In genomic region chr17:81295678-81296381, GRCh38 we compare ENCODE assay signal across 1 cellular context.
A peak's percentile ranks its signal among the peaks of the same experiment; 100 is the strongest.
TF ChIP-seq lines count a peak whose summit lies in the region.

No MANE protein-coding gene starts in this region.

TF ChIP-seq in HepG2, 621 proteins besides CTCF, POLR2A, EP300 and RAD21 (continued from another document and continues in another):
- TF ChIP-seq HNF1A (IDR thresholded peaks at IDR 0.05; ENCODE audit: low read depth) = no peak
- TF ChIP-seq HNF1A (CRISPR knock-in tag; IDR thresholded peaks at IDR 0.05; ENCODE audit: borderline replicate concordance) = no peak
- no peak for TF ChIP-seq SNAPC5 (CRISPR knock-in tag; IDR thresholded peaks at IDR 0.05; ENCODE audit: borderline replicate concordance)
- no peak for TF ChIP-seq CSRNP1 (CRISPR knock-in tag; IDR thresholded peaks at IDR 0.05)
- no peak for TF ChIP-seq SRSF9 (IDR thresholded peaks at IDR 0.05; ENCODE audit: borderline replicate concordance, insufficient read depth, low read depth, low read length, poor library complexity, severe bottlenecking)
- TF ChIP-seq ZNF773 (CRISPR knock-in tag; IDR thresholded peaks at IDR 0.05; ENCODE audit: borderline replicate concordance) = no peak
- TF ChIP-seq ZNF768 (CRISPR knock-in tag; IDR thresholded peaks at IDR 0.05) = peak; percentile 100
- no peak for TF ChIP-seq NFYB (CRISPR knock-in tag; IDR thresholded peaks at IDR 0.05)
- TF ChIP-seq MTF1 (CRISPR knock-in tag; IDR thresholded peaks at IDR 0.05) = no peak
- TF ChIP-seq ZNF484 (CRISPR knock-in tag; IDR thresholded peaks at IDR 0.05; ENCODE audit: borderline replicate concordance, low read depth) = no peak
- TF ChIP-seq MYNN (CRISPR knock-in tag; IDR thresholded peaks at IDR 0.05; ENCODE audit: low read depth) = no peak
- TF ChIP-seq SUZ12 (IDR thresholded peaks at IDR 0.05; ENCODE audit: low read depth, low read length) = no peak
- no peak for TF ChIP-seq PRDM15 (CRISPR knock-in tag; IDR thresholded peaks at IDR 0.05)
- TF ChIP-seq RCOR2 (CRISPR knock-in tag; IDR thresholded peaks at IDR 0.05) = peak; percentile 80
- no peak for TF ChIP-seq PRPF4 (IDR thresholded peaks at IDR 0.05; ENCODE audit: low read depth, low read length, poor library complexity, severe bottlenecking)
- no peak for TF ChIP-seq THRA (CRISPR knock-in tag; IDR thresholded peaks at IDR 0.05; ENCODE audit: borderline replicate concordance)
- peak; percentile 55; the same call in 1 of the 2 replicates for TF ChIP-seq HDAC2 (CRISPR knock-in tag; IDR thresholded peaks at IDR 0.05)
- no peak; the same call in 1 of the 2 replicates for TF ChIP-seq PHF21A (CRISPR knock-in tag; IDR thresholded peaks at IDR 0.05)
- TF ChIP-seq ZNF724P (CRISPR knock-in tag; IDR thresholded peaks at IDR 0.05; ENCODE audit: borderline replicate concordance) = no peak
- TF ChIP-seq ZBTB7B (CRISPR knock-in tag; IDR thresholded peaks at IDR 0.05) = no peak
- TF ChIP-seq ZFP36 (IDR thresholded peaks at IDR 0.05; ENCODE audit: borderline replicate concordance, low read depth, low read length, partially characterized antibody) = peak; percentile 97
- TF ChIP-seq ZFP36L2 (CRISPR knock-in tag; IDR thresholded peaks at IDR 0.05) = no peak
- no peak for TF ChIP-seq ZNF781 (CRISPR knock-in tag; IDR thresholded peaks at IDR 0.05; ENCODE audit: borderline replicate concordance, not compliant biosample characterization)
- 0 out of 2 replicates have a peak, but pooled peaks have one; percentile 1 for TF ChIP-seq KDM2A (CRISPR knock-in tag; IDR thresholded peaks at IDR 0.05; ENCODE audit: borderline replicate concordance, low read depth)
- TF ChIP-seq ZNF792 (CRISPR knock-in tag; IDR thresholded peaks at IDR 0.05) = no peak
- 0 out of 2 replicates have a peak, but pooled peaks have one; percentile 8 for TF ChIP-seq ZKSCAN1 (IDR thresholded peaks at IDR 0.05; ENCODE audit: low read length)
- no peak for TF ChIP-seq ZNF274 (CRISPR knock-in tag; IDR thresholded peaks at IDR 0.05)
- no peak for TF ChIP-seq ZNF629 (CRISPR knock-in tag; conservative IDR thresholded peaks at IDR 0.05)
- TF ChIP-seq MLXIP (CRISPR knock-in tag; IDR thresholded peaks at IDR 0.05; ENCODE audit: borderline replicate concordance) = no peak
- TF ChIP-seq FOXO4 (CRISPR knock-in tag; conservative IDR thresholded peaks at IDR 0.05) = no peak
- TF ChIP-seq ZNF598 (CRISPR knock-in tag; IDR thresholded peaks at IDR 0.05; ENCODE audit: borderline replicate concordance) = no peak
- no peak for TF ChIP-seq KLF11 (CRISPR knock-in tag; IDR thresholded peaks at IDR 0.05)
- no peak for TF ChIP-seq ZNF513 (CRISPR knock-in tag; conservative IDR thresholded peaks at IDR 0.05)
- TF ChIP-seq HNF4G (IDR thresholded peaks at IDR 0.05; ENCODE audit: borderline replicate concordance, low read depth, low read length) = no peak
- TF ChIP-seq HNF4G (CRISPR knock-in tag; IDR thresholded peaks at IDR 0.05; ENCODE audit: borderline replicate concordance, low read depth) = no peak
- no peak for TF ChIP-seq PAXIP1 (CRISPR knock-in tag; conservative IDR thresholded peaks at IDR 0.05)
